Comparison of ENCODE assay signal across 9 cellular contexts in genomic region chr11:112157274-112157766, GRCh38. TPM values are rescaled to one million over a fixed set of nuclear protein-coding genes. Genes with fewer than 3 reads are reported as not detected.
DNase-seq lines count a peak whose midpoint lies in the region; ATAC-seq and TF ChIP-seq lines count a peak whose summit lies in the region.
"Had no signal": no experiment of that assay in that cellular context is flagged by ENCODE, and none has a peak within 500 bp of the region (broad histone marks: within the 10 kb centered on the region; RNA-seq: fewer than 3 reads in every experiment).

No MANE protein-coding gene starts in this region.

- peak overlapping the region; percentile 27; the same call in 1 of the 2 replicates for H2BK20ac ChIP-seq in IMR-90 (ENCODE audit: low read depth, low read length)

- H3K4me1 ChIP-seq in IMR-90 (ENCODE audit: control insufficient read depth, insufficient read depth, low read length) (peaks cover 9% of the 10 kb centered on the region), body of pancreas (peaks cover 10% of the 10 kb centered on the region), lung (ENCODE audit: control insufficient read depth in 2 of 2, insufficient read depth in 2 of 2, low read length in 2 of 2) (peaks cover 0 to 2% of the 10 kb centered on the region in 2 donors)

- H3K79me1 ChIP-seq in IMR-90 (ENCODE audit: low read depth in 1 of 2, low read length in 2 of 2), result no peaks in the 10 kb centered on the region

- H3K4me2 ChIP-seq in IMR-90 (ENCODE audit: low read depth, low read length), result peak overlapping the region; percentile 71; the same call in 1 of the 2 replicates

- TF ChIP-seq CTCF in IMR-90 (conservative IDR thresholded peaks at IDR 0.05; ENCODE audit: low read depth, low read length), result no peak
- no peak for TF ChIP-seq CTCF in body of pancreas (IDR thresholded peaks at IDR 0.05)
- TF ChIP-seq CTCF in lung (IDR thresholded peaks at IDR 0.05; ENCODE audit: control extremely low read depth, extremely low read depth), result no peak

- 0 out of 2 replicates have a peak overlapping the region, but pooled peaks have one; percentile 27 for H4K91ac ChIP-seq in IMR-90 (ENCODE audit: insufficient read depth, low read depth, low read length)

- H3K27me3 ChIP-seq in IMR-90 (ENCODE audit: control insufficient read depth, insufficient read depth, low read length), result no peaks in the 10 kb centered on the region
- H3K27me3 ChIP-seq in body of pancreas, result no peaks in the 10 kb centered on the region
- no peaks in the 10 kb centered on the region for H3K27me3 ChIP-seq in lung (ENCODE audit: control insufficient read depth, insufficient read depth)

- no peak overlapping the region for H3K9ac ChIP-seq in IMR-90 (ENCODE audit: low read depth, low read length)

- H2AFZ ChIP-seq in IMR-90 (replicated peaks; ENCODE audit: low read length, poor library complexity), result no peak overlapping the region

- H3K23ac ChIP-seq in IMR-90 (ENCODE audit: low read depth, low read length), result no peak overlapping the region

- H4K5ac ChIP-seq in IMR-90 (ENCODE audit: low read depth, low read length), result no peak overlapping the region

- H3K27ac ChIP-seq in IMR-90 (ENCODE audit: insufficient read depth, low read length) (peak overlapping the region; percentile 62), body of pancreas (peak overlapping the region; percentile 53 to 83 (median 76)), lung (ENCODE audit: low read depth in 1 of 2, low read length in 1 of 2) (no peak overlapping the region)

- peak overlapping the region; percentile 70; the same call in 1 of the 2 replicates for H3K18ac ChIP-seq in IMR-90 (ENCODE audit: low read depth, low read length)

- TF ChIP-seq RAD21 in IMR-90 (IDR thresholded peaks at IDR 0.05; ENCODE audit: low read length), result no peak

- H3K9me3 ChIP-seq in IMR-90 (ENCODE audit: control insufficient read depth, insufficient read depth, low read length) (no peaks in the 10 kb centered on the region), body of pancreas (no peaks in the 10 kb centered on the region), lung (ENCODE audit: control insufficient read depth in 2 of 2, insufficient read depth in 1 of 2, low read length in 1 of 2) (no peaks in the 10 kb centered on the region)

- 0 out of 3 replicates have a peak overlapping the region, but pooled peaks have one; percentile 6 for H2BK15ac ChIP-seq in IMR-90 (ENCODE audit: low read depth, low read length)

- peak overlapping the region; percentile 69 for H2BK120ac ChIP-seq in IMR-90 (ENCODE audit: low read depth, low read length)

- H3K4me3 ChIP-seq in IMR-90 (ENCODE audit: insufficient read depth, low read depth, low read length) (no peak overlapping the region), body of pancreas (no peak overlapping the region), lung (no peak overlapping the region)

- ATAC-seq in IMR-90 (ENCODE audit: low read depth), result peak; percentile 98
- ATAC-seq in body of pancreas, result peak; percentile 96
- peak; percentile 83 for ATAC-seq in lung (ENCODE audit: insufficient read depth, low FRiP score)

- no CpG with 5 or more reads among the region's 3 CpGs for WGBS in IMR-90 (ENCODE audit: extremely low coverage in 2 of 2, insufficient read length in 1 of 2), 2 experiments
- 57 to 64% methylated on average over 3 of the region's 3 CpGs for WGBS in body of pancreas, 2 donors
- WGBS in lung, 2 donors, result 70 to 74% methylated on average over 3 of the region's 3 CpGs

- peak overlapping the region; percentile 22 for H3K56ac ChIP-seq in IMR-90 (ENCODE audit: extremely low read depth, insufficient read depth, low read length)

- CTCF ChIA-PET in IMR-90 (lab: Yijun Ruan, JAX), result interaction anchor here (0.6 to 0.9 kb wide), 4 partner anchors 35 to 1643 kb away, joined by 3 to 8 read pairs (median 4); no protein-coding TSS in a partner anchor

- DNase-seq in AG20443 (ENCODE audit: low spot score) (peak; percentile 90), IMR-90 (peak; percentile 100), body of pancreas (peak; percentile 40 to 79 (median 56)), lung (ENCODE audit: low spot score) (no peak), pons (ENCODE audit: low spot score) (no peak)
- DNase-seq in activated naive CD4-positive, alpha-beta T cell treated with Interleukin-2 at 50 U/mL for 16 hours, result no peak
- DNase-seq in stimulated activated naive CD4-positive, alpha-beta T cell treated with Interleukin-2 at 50 U/mL for 16 hours (lab: John Stamatoyannopoulos, UW), result no peak
- no peak for DNase-seq in activated CD8-positive, alpha-beta memory T cell treated with anti-CD3 and anti-CD28 coated beads for 24 hours
- DNase-seq: activated T-cell treated with anti-CD3 and anti-CD28 coated beads, Interleukin-2, amount 50 U/mL, for 1 hour had no signal

- H3K4ac ChIP-seq in IMR-90 (ENCODE audit: low read depth, low read length), result peak overlapping the region; percentile 26; the same call in 1 of the 2 replicates

- intact Hi-C loops in IMR-90 (cut with micrococcal nuclease), result loop anchor here (5.0 kb wide), 1 partner anchor 35 kb away; no protein-coding TSS in a partner anchor
- intact Hi-C loops in body of pancreas (cut with DNase I), result no loop called here

- H4K20me1 ChIP-seq in IMR-90 (ENCODE audit: insufficient read depth, low read length), result no peaks in the 10 kb centered on the region; the same call in 1 of the 2 replicates

- peaks cover 6% of the 10 kb centered on the region; the same call in 1 of the 2 replicates for H3K9me1 ChIP-seq in IMR-90 (ENCODE audit: insufficient read depth, low read length)

- H2AK5ac ChIP-seq in IMR-90 (ENCODE audit: low read depth, low read length), result peak overlapping the region; percentile 33; the same call in 1 of the 2 replicates

- in situ Hi-C loops in IMR-90 (cut with MboI; ENCODE audit: low sequenced_read_pairs), result no loop called here

- H3K36me3 ChIP-seq in IMR-90 (ENCODE audit: control insufficient read depth, insufficient read depth, low read length) (no peaks in the 10 kb centered on the region), body of pancreas (replicated peaks in 1 of 2; ENCODE audit: insufficient read depth in 1 of 2, low read depth in 2 of 2) (no peaks in the 10 kb centered on the region), lung (ENCODE audit: control insufficient read depth in 2 of 2, insufficient read depth in 2 of 2, low read length in 2 of 2) (peaks cover 0 to 1% of the 10 kb centered on the region in 2 donors)

- no peak for TF ChIP-seq POLR2A in IMR-90 (IDR thresholded peaks at IDR 0.05; ENCODE audit: low read depth, low read length)
- TF ChIP-seq POLR2A in body of pancreas (IDR thresholded peaks at IDR 0.05), result no peak

- BruUV-seq in IMR-90 (replicated peaks; lab: Mats Ljungman, UMichigan), result no TSS peak

- POLR2A ChIA-PET in IMR-90 (lab: Charles Lee; ENCODE audit: unreplicated experiment), result no interaction called here

- H2BK5ac ChIP-seq in IMR-90 (ENCODE audit: low read depth, low read length, poor library complexity, severe bottlenecking), result peak overlapping the region; percentile 85

- dilution Hi-C loops in IMR-90 (cut with HindIII; ENCODE audit: low sequenced_read_pairs, unreplicated experiment), result no loop called here

- H3K14ac ChIP-seq in IMR-90 (replicated peaks; ENCODE audit: low read depth, low read length), result no peak overlapping the region

- H4K8ac ChIP-seq in IMR-90 (ENCODE audit: low read depth in 2 of 2, low read length in 2 of 2), result 0 out of 4 replicates have a peak overlapping the region, but pooled peaks of 1 of the 2 experiments have one; percentile 32

- H2AK9ac ChIP-seq in IMR-90 (replicated peaks; ENCODE audit: low read depth, low read length, poor library complexity), result no peak overlapping the region

TF ChIP-seq in IMR-90, 13 proteins besides CTCF, POLR2A, EP300 and RAD21 (continues in another document):
- TF ChIP-seq NFE2L2 (IDR thresholded peaks at IDR 0.05; ENCODE audit: low read depth, low read length) (peak; percentile 57; the same call in 1 of the 2 replicates), CEBPB (IDR thresholded peaks at IDR 0.05; ENCODE audit: low read depth, low read length) (peak; percentile 94), MXI1 (IDR thresholded peaks at IDR 0.05; ENCODE audit: borderline replicate concordance, low read depth, low read length) (no peak), MAFK (IDR thresholded peaks at IDR 0.05; ENCODE audit: low read depth, low read length) (peak; percentile 92), SMC3 (IDR thresholded peaks at IDR 0.05; ENCODE audit: low read depth, low read length) (no peak), BHLHE40 (IDR thresholded peaks at IDR 0.05; ENCODE audit: low read depth, low read length) (0 out of 2 replicates have a peak, but pooled peaks have one; percentile 43), MAZ (IDR thresholded peaks at IDR 0.05; ENCODE audit: borderline replicate concordance, low read depth, low read length) (no peak), USF2 (IDR thresholded peaks at IDR 0.05; ENCODE audit: low read depth, low read length) (no peak), RFX5 (IDR thresholded peaks at IDR 0.05; ENCODE audit: low read depth, low read length) (no peak)

RNA-seq across cellular contexts. Expression of gene IL18, which starts 6.6 kb away (rescaled TPM):
- total RNA-seq in IMR-90 (2012; rRNA removed) (0.54 and 0.83 TPM in 2 replicates), body of pancreas (10 to 100 TPM in 1 of 2 donors, 1 to 10 TPM in 1; 3.3 to 22.8 TPM), lung (10 to 100 TPM; 23.7 to 24.5 TPM)
- polyA plus RNA-seq in IMR-90 (2012; rRNA removed) (0.89 and 0.96 TPM in 2 replicates), lung (10 to 100 TPM; 29.6 to 88.9 TPM)
- polyA plus RNA-seq in IMR-90 (2012; cell fraction: cytosol; rRNA removed), result 0.12 and 0.20 TPM in 2 replicates
- polyA plus RNA-seq in IMR-90 (2012; cell fraction: nucleus; rRNA removed; ENCODE audit: low replicate concordance), result 0.12 and 0.50 TPM in 2 replicates

RNA-seq across cellular contexts. Expression of gene TEX12, which starts 9.9 kb away (rescaled TPM):
- total RNA-seq in IMR-90 (2012; rRNA removed), result not detected in 2 replicates
- polyA plus RNA-seq in IMR-90 (2012; rRNA removed), result 0.12 TPM in 1 of 2 replicates, not detected in the other
- polyA plus RNA-seq in IMR-90 (2012; cell fraction: cytosol; rRNA removed), result not detected in 2 replicates
- polyA plus RNA-seq in IMR-90 (2012; cell fraction: nucleus; rRNA removed; ENCODE audit: low replicate concordance), result 0.15 TPM in 1 of 2 replicates, not detected in the other
- not detected for total RNA-seq in body of pancreas
- total RNA-seq in lung, result under 1 TPM in 1 of 2 donors, not detected in 1; 0.74 TPM
- under 1 TPM; 0.09 to 0.31 TPM for polyA plus RNA-seq in lung

RNA-seq across cellular contexts. Expression of gene BCO2, which starts 18.0 kb away (rescaled TPM):
- total RNA-seq in IMR-90 (2012; rRNA removed), result 0.18 and 0.83 TPM in 2 replicates
- polyA plus RNA-seq in IMR-90 (2012; rRNA removed), result 0.20 and 0.68 TPM in 2 replicates
- 0.03 and 0.04 TPM in 2 replicates for polyA plus RNA-seq in IMR-90 (2012; cell fraction: cytosol; rRNA removed)
- 0.32 and 4.6 TPM in 2 replicates for polyA plus RNA-seq in IMR-90 (2012; cell fraction: nucleus; rRNA removed; ENCODE audit: low replicate concordance)
- total RNA-seq in body of pancreas, result 1 to 10 TPM; 3.6 to 4.2 TPM
- total RNA-seq in lung, result 10 to 100 TPM in 1 of 2 donors, 1 to 10 TPM in 1; 8.2 to 20.3 TPM
- 1 to 10 TPM; 2.8 to 5.3 TPM for polyA plus RNA-seq in lung

Comparison
In these comparisons a context has a peak if more than half of its experiments do, and no peak if none do; other contexts are left out.
1. DNase-seq: peak in AG20443 (single experiment), IMR-90 (single experiment) and body of pancreas (4 of 4); none in lung (single experiment), pons (single experiment), activated naive CD4-positive, alpha-beta T cell treated with Interleukin-2 at 50 U/mL for 16 hours (single experiment), stimulated activated naive CD4-positive, alpha-beta T cell treated with Interleukin-2 at 50 U/mL for 16 hours (single experiment) and activated CD8-positive, alpha-beta memory T cell treated with anti-CD3 and anti-CD28 coated beads for 24 hours (single experiment).
2. H3K27ac ChIP-seq: peak in IMR-90 (single experiment) and body of pancreas (4 of 4); none in lung (0 of 2).
3. Peak in every context shown above with its lines, with median percentiles within 50 percentile points of each other: ATAC-seq.